7 cellular contexts compared by ENCODE assay signal in the genomic region with DNA sequence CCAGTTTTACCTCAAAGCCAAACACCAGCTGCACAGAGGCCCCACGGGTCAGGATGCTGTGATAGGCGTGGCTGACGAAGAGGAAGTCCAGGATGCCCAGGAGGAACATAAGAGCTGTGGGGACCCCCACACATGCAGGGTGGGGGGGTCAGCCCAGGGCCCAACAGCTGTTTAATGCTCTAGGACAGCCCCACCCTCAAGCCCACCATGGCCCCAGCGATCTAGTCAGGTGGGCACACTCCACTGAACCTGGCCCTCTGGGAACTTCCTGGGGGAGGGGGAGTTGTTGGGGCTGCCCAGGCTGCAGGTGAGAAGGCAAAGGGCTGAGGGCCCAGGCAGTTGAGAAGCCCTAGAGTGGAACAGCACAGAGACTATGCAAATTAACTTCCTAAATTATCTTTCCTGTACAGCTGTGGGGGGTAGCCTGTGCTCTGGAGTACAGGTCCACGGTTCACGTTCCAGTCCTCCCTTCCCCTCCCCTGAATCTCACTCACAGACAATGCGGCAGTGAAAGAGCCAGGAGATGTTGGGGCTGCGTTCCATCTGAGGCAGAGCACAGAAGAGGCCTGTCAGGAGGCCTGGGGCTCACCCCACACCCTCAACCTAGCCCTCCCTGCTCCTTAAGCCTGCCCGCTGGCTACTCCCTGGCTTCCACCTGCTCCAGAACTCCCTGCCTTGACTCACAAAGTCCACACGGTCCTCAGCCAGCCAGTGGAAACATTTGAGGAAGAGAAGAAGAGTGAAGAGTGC. TPM values are rescaled to one million over a fixed set of nuclear protein-coding genes. Genes with fewer than 3 reads are reported as not detected.
DNase-seq lines count a peak whose midpoint lies in the region; ATAC-seq and TF ChIP-seq lines count a peak whose summit lies in the region.

No MANE protein-coding gene starts in this region.

- peak overlapping the region; percentile 89 for H3K4me3 Mint-ChIP-seq in dendritic cell treated with granulocyte-macrophage colony-stimulating factor and Interleukin-4, amounts not matched to agents 40 ng/mL and 50 ng/mL, for 4 days

- peaks cover 79% of the 10 kb centered on the region for H3K36me3 Mint-ChIP-seq in dendritic cell treated with granulocyte-macrophage colony-stimulating factor and Interleukin-4, amounts not matched to agents 40 ng/mL and 50 ng/mL, for 4 days (ENCODE audit: low read depth)

- TF ChIP-seq CTCF in spleen (IDR thresholded peaks at IDR 0.05 in 8 of 11, conservative IDR thresholded peaks at IDR 0.05 in 3 of 11): no peak

- H3K27me3 Mint-ChIP-seq in dendritic cell treated with granulocyte-macrophage colony-stimulating factor and Interleukin-4, amounts not matched to agents 40 ng/mL and 50 ng/mL, for 4 days: no peaks in the 10 kb centered on the region

- intact Hi-C loops in dendritic cell treated with granulocyte-macrophage colony-stimulating factor and Interleukin-4, amounts not matched to agents 40 ng/mL and 50 ng/mL, for 4 days (cut with micrococcal nuclease): no loop called here
- intact Hi-C loops in spleen (cut with DNase I; ENCODE audit: low total_unique reads): no loop called here

- peak overlapping the region; percentile 99 for H3K27ac Mint-ChIP-seq in dendritic cell treated with granulocyte-macrophage colony-stimulating factor and Interleukin-4, amounts not matched to agents 40 ng/mL and 50 ng/mL, for 4 days

- H3K9me3 ChIP-seq in spleen: no peaks in the 10 kb centered on the region

- H3K4me1 ChIP-seq in spleen: peaks cover 38 to 85% (median 58%) of the 10 kb centered on the region in 6 donors

- 47 to 66% (median 55%) methylated on average over 9 to 10 of the region's 10 CpGs for WGBS in spleen, 5 donors

- peak overlapping the region; percentile 3 to 100 (median 96) for H3K27ac ChIP-seq in spleen

- peak in 1 of 3 donors; percentile 12 for TF ChIP-seq POLR2A in spleen (IDR thresholded peaks at IDR 0.05)

- H3K36me3 ChIP-seq in spleen: peaks cover 9 to 57% (median 54%) of the 10 kb centered on the region in 6 donors

- peak; percentile 89 for DNase-seq in spleen
- no peak for DNase-seq in stimulated activated CD4-positive, alpha-beta T cell treated with anti-CD3 and anti-CD28 coated beads, Interleukin-1b, Interleukin-23, amount 100 ng/mL, for 48 hours
- DNase-seq in effector CD4-positive, alpha-beta T cell: no peak
- DNase-seq in mucosa of gallbladder (ENCODE audit: low spot score): no peak

- peaks cover 32% of the 10 kb centered on the region for H3K4me1 Mint-ChIP-seq in dendritic cell treated with granulocyte-macrophage colony-stimulating factor and Interleukin-4, amounts not matched to agents 40 ng/mL and 50 ng/mL, for 4 days (ENCODE audit: low read depth)

- ATAC-seq in GM18907 (IDR thresholded peaks at IDR 0.05; ENCODE audit: unreplicated experiment) (peak; percentile 26), HG03103 (IDR thresholded peaks at IDR 0.05; ENCODE audit: low read depth, unreplicated experiment) (peak; percentile 40)

- peak overlapping the region; percentile 77 to 99 (median 96) for H3K4me3 ChIP-seq in spleen

- H3K9me3 Mint-ChIP-seq in dendritic cell treated with granulocyte-macrophage colony-stimulating factor and Interleukin-4, amounts not matched to agents 40 ng/mL and 50 ng/mL, for 4 days: no peaks in the 10 kb centered on the region

- no peaks in the 10 kb centered on the region for H3K27me3 ChIP-seq in spleen (replicated peaks in 1 of 7)

RNA-seq across cellular contexts. Expression of a gene that starts 1.9 kb away (rescaled TPM):
- total RNA-seq in spleen: 100 to 1,000 TPM in 5 of 7 donors, 10 to 100 TPM in 2; 90.9 to 152 (median 110) TPM
- polyA plus RNA-seq in spleen: 10 to 100 TPM; 35.1 to 62.8 (median 53.6) TPM
- total RNA-seq in mucosa of gallbladder: 84.4 TPM

RNA-seq across cellular contexts. Expression of a gene that starts 10.3 kb away (rescaled TPM):
- 10 to 100 TPM; 31.9 to 51.2 (median 40.8) TPM for total RNA-seq in spleen
- 10 to 100 TPM; 20.0 to 42.4 (median 30.8) TPM for polyA plus RNA-seq in spleen
- total RNA-seq in mucosa of gallbladder: 46.5 TPM

RNA-seq across cellular contexts. Expression of a gene that starts 10.5 kb away (rescaled TPM):
- 1,000 to 10,000 TPM in 1 of 7 donors, 100 to 1,000 TPM in 6; 528 to 1,008 (median 809) TPM for total RNA-seq in spleen
- polyA plus RNA-seq in spleen: 1,000 to 10,000 TPM; 1,501 to 2,170 (median 2,090) TPM
- total RNA-seq in mucosa of gallbladder: 835 TPM

RNA-seq across cellular contexts. Expression of a gene that starts 14.9 kb away (rescaled TPM):
- total RNA-seq in spleen: 10 to 100 TPM in 4 of 7 donors, 1 to 10 TPM in 3; 7.9 to 16.4 (median 10.2) TPM
- polyA plus RNA-seq in spleen: 10 to 100 TPM; 19.1 to 21.1 (median 19.2) TPM
- total RNA-seq in mucosa of gallbladder: 15.1 TPM

RNA-seq across cellular contexts. Expression of a gene that starts 20.7 kb away (rescaled TPM):
- total RNA-seq in spleen (10 to 100 TPM in 6 of 7 donors, 1 to 10 TPM in 1; 8.9 to 29.7 (median 13.9) TPM), mucosa of gallbladder (184 TPM)
- 10 to 100 TPM; 14.1 to 16.9 (median 14.5) TPM for polyA plus RNA-seq in spleen
